In genomic region chr2:23636412-23636811, GRCh38 we compare ENCODE assay signal across 11 cellular contexts.
DNase-seq lines count a peak whose midpoint lies in the region; ATAC-seq, FAIRE-seq and TF ChIP-seq lines count a peak whose summit lies in the region.
"Had no signal": no experiment of that assay in that cellular context is flagged by ENCODE, and none has a peak within 500 bp of the region (broad histone marks: within the 10 kb centered on the region; RNA-seq: fewer than 3 reads in every experiment).

No MANE protein-coding gene starts in this region.

- peak; percentile 46 to 64 for TF ChIP-seq RAD21 in H1 (IDR thresholded peaks at IDR 0.05 in 1 of 2, conservative IDR thresholded peaks at IDR 0.05 in 1 of 2; ENCODE audit: low read depth in 2 of 2, low read length in 2 of 2)

- H2BK5ac ChIP-seq in H1 (ENCODE audit: low read depth, low read length), result no peak overlapping the region
- no peak overlapping the region for H2BK5ac ChIP-seq in mesenchymal stem cell (ENCODE audit: low read depth, low read length, poor library complexity, severe bottlenecking)

- no peaks in the 10 kb centered on the region for H3K79me2 ChIP-seq in H1 (ENCODE audit: control insufficient read depth in 1 of 2, insufficient read depth in 2 of 2, low read length in 2 of 2)

- H4K5ac ChIP-seq in H1 (ENCODE audit: insufficient read length, low read depth, low read length), result no peak overlapping the region

- H2BK120ac ChIP-seq in H1 (replicated peaks; ENCODE audit: low read depth, low read length), result no peak overlapping the region
- H2BK120ac ChIP-seq in mesenchymal stem cell (ENCODE audit: low read depth, low read length), result no peak overlapping the region

- H3K14ac ChIP-seq in H1 (ENCODE audit: insufficient read length) (no peak overlapping the region), mesenchymal stem cell (ENCODE audit: low read length in 2 of 2) (no peak overlapping the region)

- H3K79me1 ChIP-seq in H1 (ENCODE audit: low read depth, low read length) (no peaks in the 10 kb centered on the region), mesenchymal stem cell (replicated peaks; ENCODE audit: low read length, poor library complexity, severe bottlenecking) (no peaks in the 10 kb centered on the region)

- DNase-seq in AG09319 (ENCODE audit: extremely low read depth, low read depth) (no peak), H1 (ENCODE audit: low read depth in 1 of 2, low spot score in 2 of 2) (no peak), mesenchymal stem cell (peak; percentile 41), SIG-M5 treated with dmso at 0.1 percent for 504 hours (lab: John Stamatoyannopoulos, UW; ENCODE audit: unreplicated experiment) (no peak), amniotic stem cell (lab: John Stamatoyannopoulos, UW) (no peak)
- DNase-seq: GF-D8, KG1 had no signal

- H3K18ac ChIP-seq in H1 (ENCODE audit: extremely low read depth, low read length) (no peak overlapping the region), mesenchymal stem cell (ENCODE audit: low read depth in 1 of 2, low read length in 2 of 2) (peak overlapping the region; percentile 23 to 72)

- peak; percentile 24 for TF ChIP-seq CTCF in AG09319 (IDR thresholded peaks at IDR 0.05; ENCODE audit: low read depth, low read length)
- TF ChIP-seq CTCF in LNCAP (IDR thresholded peaks at IDR 0.05), result peak; percentile 33; the same call in 1 of the 2 replicates
- peak; percentile 49 to 55 (median 50) for TF ChIP-seq CTCF in H1 (IDR thresholded peaks at IDR 0.05; ENCODE audit: control extremely low read depth in 1 of 3, insufficient read depth in 1 of 3, low read depth in 1 of 3, low read length in 3 of 3)

- no peaks in the 10 kb centered on the region for H4K20me1 ChIP-seq in H1 (replicated peaks in 1 of 2; ENCODE audit: control insufficient read depth in 1 of 2, insufficient read depth in 2 of 2, low read length in 2 of 2)

- H2AK5ac ChIP-seq in H1 (ENCODE audit: low read depth, low read length) (no peak overlapping the region), mesenchymal stem cell (ENCODE audit: low read length, severe bottlenecking) (no peak overlapping the region)

- WGBS in H1 (ENCODE audit: extremely low coverage in 1 of 2, insufficient coverage in 1 of 2, insufficient read length in 1 of 2, insufficient replicate concordance in 2 of 2, low coverage in 1 of 2, low lambda C conversion rate in 2 of 2, missing lambda C conversion rate in 1 of 2), 2 experiments, result 81% methylated on average over 10 of the region's 10 CpGs; no CpG with 5 or more reads in 1 of the 2 experiments
- 72% methylated on average over 10 of the region's 10 CpGs for WGBS in mesenchymal stem cell

- no peak overlapping the region for H3K27ac ChIP-seq in H1 (ENCODE audit: low read depth, low read length)
- H3K27ac ChIP-seq in mesenchymal stem cell (ENCODE audit: low read length, poor library complexity, severe bottlenecking), result no peak overlapping the region

- H3K4ac ChIP-seq in H1 (replicated peaks; ENCODE audit: insufficient read length, low read depth, low read length) (no peak overlapping the region), mesenchymal stem cell (ENCODE audit: low read depth in 1 of 2, low read length in 2 of 2) (peak overlapping the region in 1 of 2 experiments; percentile 68)

- H4K8ac ChIP-seq in H1 (ENCODE audit: extremely low read depth, insufficient read depth, low read length), result no peak overlapping the region
- H4K8ac ChIP-seq in mesenchymal stem cell (ENCODE audit: low read length), result no peak overlapping the region

- ATAC-seq in HG02981 (IDR thresholded peaks at IDR 0.05; ENCODE audit: unreplicated experiment) (no peak), HG02970 (IDR thresholded peaks at IDR 0.05; ENCODE audit: low FRiP score, unreplicated experiment) (no peak)

- H3K23ac ChIP-seq in H1 (ENCODE audit: insufficient read length), result no peak overlapping the region
- no peak overlapping the region for H3K23ac ChIP-seq in mesenchymal stem cell (ENCODE audit: low read length in 2 of 2)

- H3K56ac ChIP-seq in H1 (replicated peaks; ENCODE audit: insufficient read length, low read depth, low read length), result no peak overlapping the region

- no peak overlapping the region for H3K4me3 ChIP-seq in H1 (ENCODE audit: extremely low read depth in 1 of 4, insufficient read depth in 2 of 4, low read depth in 3 of 4, low read length in 4 of 4)
- no peak overlapping the region for H3K4me3 ChIP-seq in mesenchymal stem cell (ENCODE audit: insufficient read depth in 1 of 2, low read depth in 1 of 2, low read length in 2 of 2)
- H3K4me3 ChIP-seq: lung had no signal

- H3K36me3 ChIP-seq in H1 (ENCODE audit: control insufficient read depth in 2 of 4, insufficient read depth in 4 of 4, low read length in 3 of 4) (no peaks in the 10 kb centered on the region), mesenchymal stem cell (ENCODE audit: control insufficient read depth in 1 of 2, insufficient read depth in 2 of 2, low read depth in 1 of 2, low read length in 2 of 2) (peaks cover 8 to 15% of the 10 kb centered on the region in 2 experiments)

- POLR2A ChIA-PET in H1 (lab: Charles Lee; ENCODE audit: partially characterized antibody), result interaction anchor here (0.6 kb wide), 1 partner anchor 8 kb away, joined by 3 read pairs; no protein-coding TSS in a partner anchor

- H2BK12ac ChIP-seq in H1 (ENCODE audit: low read depth, low read length) (no peak overlapping the region), mesenchymal stem cell (ENCODE audit: low read length in 2 of 2) (peak overlapping the region in 1 of 2 experiments; percentile 87)

- H3K9me3 ChIP-seq in H1 (ENCODE audit: insufficient read depth in 2 of 2, low read depth in 1 of 2, low read length in 1 of 2) (no peaks in the 10 kb centered on the region), mesenchymal stem cell (ENCODE audit: control insufficient read depth, low read length) (no peaks in the 10 kb centered on the region)

- no peak overlapping the region for H2BK15ac ChIP-seq in H1 (ENCODE audit: low read length)
- H2BK15ac ChIP-seq in mesenchymal stem cell (ENCODE audit: low read depth, poor library complexity, severe bottlenecking), result no peak overlapping the region

- H2BK20ac ChIP-seq in H1 (ENCODE audit: low read length), result no peak overlapping the region

- H3K27me3 ChIP-seq in H1 (replicated peaks in 1 of 4; ENCODE audit: control insufficient read depth in 3 of 4, extremely low read depth in 1 of 4, insufficient read depth in 3 of 4, low read length in 3 of 4) (no peaks in the 10 kb centered on the region), mesenchymal stem cell (ENCODE audit: control insufficient read depth in 1 of 2, insufficient read depth in 1 of 2, low read length in 2 of 2) (no peaks in the 10 kb centered on the region)

- no peaks in the 10 kb centered on the region for H3K23me2 ChIP-seq in H1 (ENCODE audit: low read depth, low read length)

- TF ChIP-seq POLR2A in H1 (IDR thresholded peaks at IDR 0.05; ENCODE audit: control extremely low read depth in 1 of 2, low read depth in 2 of 2, low read length in 2 of 2), result no peak

- no peak for FAIRE-seq in H1 (lab: Jason Lieb, UNC)

- H2AFZ ChIP-seq in H1 (ENCODE audit: low read length), result no peak overlapping the region
- no peak overlapping the region for H2AFZ ChIP-seq in mesenchymal stem cell (ENCODE audit: low read depth, low read length)

- no peak for TF ChIP-seq EP300 in H1 (IDR thresholded peaks at IDR 0.05; ENCODE audit: borderline replicate concordance in 1 of 2, low read depth in 2 of 2, low read length in 2 of 2)

- CTCF ChIA-PET in H1 (lab: Charles Lee; ENCODE audit: partially characterized antibody), result interaction anchor here (0.6 to 11.0 kb wide), 17 partner anchors 11 to 221 kb away, joined by 3 to 148 read pairs (median 4); no protein-coding TSS in a partner anchor

- no peak overlapping the region for H3K9ac ChIP-seq in H1 (replicated peaks in 1 of 4; ENCODE audit: extremely low read depth in 1 of 4, low read depth in 3 of 4, low read length in 3 of 4)
- H3K9ac ChIP-seq in mesenchymal stem cell (ENCODE audit: low read length), result peak overlapping the region; percentile 73

- H4K91ac ChIP-seq in H1 (replicated peaks; ENCODE audit: insufficient read length, low read length), result no peak overlapping the region
- H4K91ac ChIP-seq in mesenchymal stem cell (ENCODE audit: low read length), result no peak overlapping the region

- H3K4me1 ChIP-seq in H1 (replicated peaks in 1 of 4; ENCODE audit: control insufficient read depth in 3 of 4, insufficient read depth in 4 of 4, low read length in 3 of 4) (no peaks in the 10 kb centered on the region; a peak in 1 of 7 replicates), mesenchymal stem cell (ENCODE audit: control insufficient read depth, insufficient read depth, low read depth, low read length) (peaks cover 6% of the 10 kb centered on the region)

- H3K4me2 ChIP-seq in H1 (ENCODE audit: insufficient read depth in 1 of 2, low read depth in 2 of 2, low read length in 2 of 2), result no peak overlapping the region
- H3K4me2 ChIP-seq in mesenchymal stem cell (ENCODE audit: low read length, poor library complexity, severe bottlenecking), result no peak overlapping the region

TF ChIP-seq in H1, 55 proteins besides CTCF, POLR2A, EP300 and RAD21:
- TF ChIP-seq SIRT6 (IDR thresholded peaks at IDR 0.05; ENCODE audit: low read length), result no peak
